16 cellular contexts compared by ENCODE assay signal in genomic region chr3:134350266-134350665, GRCh38. TPM values are rescaled to one million over a fixed set of nuclear protein-coding genes. Genes with fewer than 3 reads are reported as not detected.
DNase-seq lines count a peak whose midpoint lies in the region; ATAC-seq and TF ChIP-seq lines count a peak whose summit lies in the region.
"Had no signal": no experiment of that assay in that cellular context is flagged by ENCODE, and none has a peak within 500 bp of the region (broad histone marks: within the 10 kb centered on the region; RNA-seq: fewer than 3 reads in every experiment).

No MANE protein-coding gene starts in this region.

- H3K36me3 ChIP-seq in esophagus squamous epithelium (peaks cover 0 to 12% (median 0%) of the 10 kb centered on the region in 3 donors), spleen (peaks cover 0 to 14% (median 5%) of the 10 kb centered on the region in 6 donors)

- no peaks in the 10 kb centered on the region for H3K4me1 Mint-ChIP-seq in CD14-positive monocyte
- peaks cover 7% of the 10 kb centered on the region for H3K4me1 Mint-ChIP-seq in activated T-cell treated with anti-CD3 and anti-CD28 coated beads, Interleukin-2, amount 50 U/mL, for 72 hours (ENCODE audit: low read depth)
- H3K4me1 Mint-ChIP-seq: CD4-positive, CD25-positive, alpha-beta regulatory T cell had no signal

- CTCF ChIA-PET in RWPE1 (lab: Yijun Ruan, JAX): interaction anchor here (0.6 kb wide), 1 partner anchor 42 kb away, joined by 4 read pairs; no protein-coding TSS in a partner anchor

- peaks cover 0 to 9% (median 6%) of the 10 kb centered on the region in 7 donors for H3K9me3 Mint-ChIP-seq in CD14-positive monocyte
- peaks cover 2 to 3% of the 10 kb centered on the region in 2 donors for H3K9me3 Mint-ChIP-seq in activated T-cell treated with anti-CD3 and anti-CD28 coated beads, Interleukin-2, amount 50 U/mL, for 72 hours

- peaks cover 44 to 77% (median 53%) of the 10 kb centered on the region in 3 donors for H3K4me1 ChIP-seq in esophagus squamous epithelium
- H3K4me1 ChIP-seq in spleen: peaks cover 0 to 4% (median 0%) of the 10 kb centered on the region in 6 donors

- H3K27me3 Mint-ChIP-seq in CD14-positive monocyte (ENCODE audit: low read depth in 3 of 3): peaks cover 0 to 6% (median 3%) of the 10 kb centered on the region in 3 donors
- H3K27me3 Mint-ChIP-seq in activated T-cell treated with anti-CD3 and anti-CD28 coated beads, Interleukin-2, amount 50 U/mL, for 72 hours (ENCODE audit: low read depth): peaks cover 2% of the 10 kb centered on the region
- H3K27me3 Mint-ChIP-seq: activated CD4-positive, alpha-beta T cell treated with anti-CD3 and anti-CD28 coated beads for 36 hours had no signal

- peaks cover 0 to 9% (median 4%) of the 10 kb centered on the region in 3 donors for H3K9me3 ChIP-seq in esophagus squamous epithelium
- peaks cover 0 to 21% (median 13%) of the 10 kb centered on the region in 8 donors for H3K9me3 ChIP-seq in spleen

- POLR2A ChIA-PET in RWPE1 (lab: Yijun Ruan, JAX; ENCODE audit: low non-redundant PET): interaction anchor here (0.5 kb wide), 1 partner anchor 139 kb away, joined by 3 read pairs; no protein-coding TSS in a partner anchor

- H3K4me3 ChIP-seq in esophagus squamous epithelium: no peak overlapping the region
- H3K4me3 ChIP-seq in spleen: no peak overlapping the region
- H3K4me3 ChIP-seq: Peyer's patch had no signal

- whole genome bisulfite sequencing in esophagus squamous epithelium, 2 donors: 72 to 90% methylated on average over 2 of the region's 3 CpGs
- WGBS in spleen, 5 donors: 82 to 95% (median 85%) methylated on average over 3 of the region's 3 CpGs

- TF ChIP-seq CTCF in CD14-positive monocyte (IDR thresholded peaks at IDR 0.05): no peak
- TF ChIP-seq CTCF in RWPE1 (conservative IDR thresholded peaks at IDR 0.05; ENCODE audit: low read depth): no peak
- TF ChIP-seq CTCF in esophagus squamous epithelium (IDR thresholded peaks at IDR 0.05): no peak
- TF ChIP-seq CTCF in spleen (IDR thresholded peaks at IDR 0.05 in 8 of 11, conservative IDR thresholded peaks at IDR 0.05 in 3 of 11): no peak

- ATAC-seq in GM19395 (IDR thresholded peaks at IDR 0.05; ENCODE audit: unreplicated experiment): no peak
- no peak for ATAC-seq in HG03378 (IDR thresholded peaks at IDR 0.05; ENCODE audit: unreplicated experiment)
- no peak for ATAC-seq in activated T-cell treated with anti-CD3 and anti-CD28 coated beads, Interleukin-2, amount 50 U/mL, for 72 hours (replicated peaks in 1 of 2)
- ATAC-seq: activated CD4-positive, alpha-beta T cell treated with anti-CD3 and anti-CD28 coated beads for 36 hours had no signal

- DNase-seq in CD14-positive monocyte (ENCODE audit: low spot score) (peak; percentile 11), RWPE1 (ENCODE audit: low spot score) (no peak), esophagus squamous epithelium (lab: John Stamatoyannopoulos, UW) (no peak), spleen (peak; percentile 2), NK-92 (lab: John Stamatoyannopoulos, UW; ENCODE audit: unreplicated experiment) (no peak)
- no peak for DNase-seq in activated T-cell treated with anti-CD3 and anti-CD28 coated beads, Interleukin-2, amount 50 U/mL, for 72 hours
- DNase-seq: activated CD4-positive, alpha-beta T cell treated with anti-CD3 and anti-CD28 coated beads for 36 hours; CD4-positive, CD25-positive, alpha-beta regulatory T cell; hippocampal formation; midbrain; NCI-H1417 treated with DMSO at 0.1 percent for 48 hours; NCI-H748 treated with DMSO at 0.1 percent for 48 hours had no signal

- H3K27me3 ChIP-seq in esophagus squamous epithelium (no peaks in the 10 kb centered on the region), spleen (replicated peaks in 1 of 7) (no peaks in the 10 kb centered on the region)
- H3K27me3 ChIP-seq: Peyer's patch had no signal

- intact Hi-C loops in CD14-positive monocyte (cut with micrococcal nuclease) (no loop called here), esophagus squamous epithelium (cut with DNase I) (no loop called here), spleen (cut with DNase I; ENCODE audit: low total_unique reads) (no loop called here)

- H3K27ac ChIP-seq in RWPE1 (peak overlapping the region; percentile 60), esophagus squamous epithelium (peak overlapping the region; percentile 81 to 100 (median 86)), spleen (no peak overlapping the region)

- no peaks in the 10 kb centered on the region for H3K36me3 Mint-ChIP-seq in CD14-positive monocyte
- no peaks in the 10 kb centered on the region for H3K36me3 Mint-ChIP-seq in activated T-cell treated with anti-CD3 and anti-CD28 coated beads, Interleukin-2, amount 50 U/mL, for 72 hours (ENCODE audit: insufficient read depth in 2 of 2)
- H3K36me3 Mint-ChIP-seq: CD4-positive, CD25-positive, alpha-beta regulatory T cell had no signal

- no peak overlapping the region for H3K27ac Mint-ChIP-seq in CD14-positive monocyte
- no peak overlapping the region for H3K27ac Mint-ChIP-seq in activated T-cell treated with anti-CD3 and anti-CD28 coated beads, Interleukin-2, amount 50 U/mL, for 72 hours
- H3K27ac Mint-ChIP-seq: activated CD4-positive, alpha-beta T cell treated with anti-CD3 and anti-CD28 coated beads for 36 hours; CD4-positive, CD25-positive, alpha-beta regulatory T cell had no signal

- no peak for TF ChIP-seq POLR2A in esophagus squamous epithelium (IDR thresholded peaks at IDR 0.05)
- no peak for TF ChIP-seq POLR2A in spleen (IDR thresholded peaks at IDR 0.05)

- H3K4me3 Mint-ChIP-seq in CD14-positive monocyte: no peak overlapping the region
- no peak overlapping the region for H3K4me3 Mint-ChIP-seq in activated T-cell treated with anti-CD3 and anti-CD28 coated beads, Interleukin-2, amount 50 U/mL, for 72 hours
- H3K4me3 Mint-ChIP-seq: activated CD4-positive, alpha-beta T cell treated with anti-CD3 and anti-CD28 coated beads for 36 hours; CD4-positive, CD25-positive, alpha-beta regulatory T cell; neural crest cell had no signal

RNA-seq across cellular contexts. Expression of gene AMOTL2, which starts 24.0 kb away (rescaled TPM):
- not detected for polyA plus RNA-seq in CD14-positive monocyte
- 10 to 100 TPM; 54.5 to 99.0 (median 59.1) TPM for total RNA-seq in esophagus squamous epithelium
- total RNA-seq in spleen: 10 to 100 TPM; 27.5 to 83.4 (median 53.1) TPM
- polyA plus RNA-seq in spleen: 10 to 100 TPM in 1 of 3 donors, 1 to 10 TPM in 2; 3.8 to 15.7 (median 6.0) TPM
- total RNA-seq in activated T-cell treated with anti-CD3 and anti-CD28 coated beads, Interleukin-2, amount 50 U/mL, for 72 hours: under 1 TPM in 1 of 2 donors, not detected in 1; 0.07 TPM
- total RNA-seq: CD4-positive, CD25-positive, alpha-beta regulatory T cell had no signal
- polyA plus RNA-seq: CD4-positive, CD25-positive, alpha-beta regulatory T cell had no signal

Comparison
In these comparisons a context has a peak if more than half of its experiments do, and no peak if none do; other contexts are left out.
1. DNase-seq: peak in CD14-positive monocyte (single experiment) and spleen (single experiment); none in RWPE1 (single experiment), esophagus squamous epithelium (single experiment), activated T-cell treated with anti-CD3 and anti-CD28 coated beads, Interleukin-2, amount 50 U/mL, for 72 hours (0 of 2) and NK-92 (single experiment).
2. H3K27ac ChIP-seq: peak in RWPE1 (single experiment) and esophagus squamous epithelium (4 of 4); none in spleen (0 of 8).
3. RNA of gene AMOTL2, which starts 24.0 kb away (total RNA-seq): 54.5 to 99.0 TPM in esophagus squamous epithelium and 27.5 to 83.4 TPM in spleen; 0.07 TPM in activated T-cell treated with anti-CD3 and anti-CD28 coated beads, Interleukin-2, amount 50 U/mL, for 72 hours; every median in the first group is over 10 times any median in the second.